In genomic region chr17:45227101-45227591, GRCh38 we compare ENCODE assay signal across 8 cellular contexts. TPM values are rescaled to one million over a fixed set of nuclear protein-coding genes. Genes with fewer than 3 reads are reported as not detected.
A peak's percentile ranks its signal among the peaks of the same experiment; 100 is the strongest.
DNase-seq lines count a peak whose midpoint lies in the region; ATAC-seq, FAIRE-seq and TF ChIP-seq lines count a peak whose summit lies in the region.

No MANE protein-coding gene starts in this region.

- H3K56ac ChIP-seq in H1 (replicated peaks; ENCODE audit: insufficient read length, low read depth, low read length) = no peak overlapping the region

- CTCF ChIA-PET in H1 (lab: Charles Lee; ENCODE audit: partially characterized antibody) = interaction anchor here (1.3 to 22.1 kb wide), 6 partner anchors 5 to 159 kb away, joined by 5 to 362 read pairs (median 249); partner anchors contain the start of gene FMNL1

- 0 out of 2 replicates have a peak overlapping the region, but pooled peaks have one; percentile 50 for H2BK12ac ChIP-seq in H1 (ENCODE audit: low read depth, low read length)

- no peaks in the 10 kb centered on the region for H3K79me1 ChIP-seq in H1 (ENCODE audit: low read depth, low read length)

- 71% methylated on average over 4 of the region's 5 CpGs; no CpG with 5 or more reads in 1 of the 2 experiments for WGBS in H1 (ENCODE audit: extremely low coverage in 1 of 2, insufficient coverage in 1 of 2, insufficient read length in 1 of 2, insufficient replicate concordance in 2 of 2, low coverage in 1 of 2, low lambda C conversion rate in 2 of 2, missing lambda C conversion rate in 1 of 2), 2 experiments

- H3K18ac ChIP-seq in H1 (ENCODE audit: extremely low read depth, low read length) = no peak overlapping the region

- H3K23ac ChIP-seq in H1 (ENCODE audit: insufficient read length) = no peak overlapping the region

- peaks cover 88% of the 10 kb centered on the region for H3K4me1 Mint-ChIP-seq in stimulated activated effector memory CD8-positive, alpha-beta T cell treated with anti-CD3 and anti-CD28 coated beads, Interleukin-12 subunit alpha, Interleukin-12 subunit beta, amount 100 ng/mL, for 72 hours

- DNase-seq in NOMO-1 treated with DMSO at 0.1 percent for 48 hours (lab: John Stamatoyannopoulos, UW; ENCODE audit: unreplicated experiment) = peak; percentile 55
- DNase-seq in H1 (ENCODE audit: low read depth in 1 of 2, low spot score in 2 of 2) = no peak
- DNase-seq in stimulated activated effector memory CD8-positive, alpha-beta T cell treated with anti-CD3 and anti-CD28 coated beads, Interleukin-12 subunit alpha, Interleukin-12 subunit beta, amount 100 ng/mL, for 72 hours (ENCODE audit: low spot score in 2 of 2) = peak in 1 of 2 donors; percentile 79
- DNase-seq in tibial artery = no peak
- no peak for DNase-seq in cerebellar cortex (ENCODE audit: low spot score)
- no peak for DNase-seq in superior temporal gyrus (ENCODE audit: extremely low spot score)

- no peak for TF ChIP-seq CTCF in H1 (IDR thresholded peaks at IDR 0.05; ENCODE audit: control extremely low read depth in 1 of 3, insufficient read depth in 1 of 3, low read depth in 1 of 3, low read length in 3 of 3)
- no peak for TF ChIP-seq CTCF in tibial artery (IDR thresholded peaks at IDR 0.05)

- no peak for FAIRE-seq in H1 (lab: Jason Lieb, UNC)

- no peak overlapping the region for H4K91ac ChIP-seq in H1 (replicated peaks; ENCODE audit: insufficient read length, low read length)

- peaks cover 1 to 20% (median 15%) of the 10 kb centered on the region in 4 experiments; a peak in 6 of 7 replicates for H3K27me3 ChIP-seq in H1 (replicated peaks in 1 of 4; ENCODE audit: control insufficient read depth in 3 of 4, extremely low read depth in 1 of 4, insufficient read depth in 3 of 4, low read length in 3 of 4)
- H3K27me3 ChIP-seq in tibial artery = peaks cover 0 to 46% of the 10 kb centered on the region in 2 donors

- no peak overlapping the region for H2BK20ac ChIP-seq in H1 (ENCODE audit: low read length)

- H3K14ac ChIP-seq in H1 (ENCODE audit: insufficient read length) = no peak overlapping the region

- TF ChIP-seq POLR2A in GM18526 (IDR thresholded peaks at IDR 0.05; ENCODE audit: extremely low read depth, insufficient read length) = peak; percentile 42
- TF ChIP-seq POLR2A in H1 (IDR thresholded peaks at IDR 0.05; ENCODE audit: control extremely low read depth in 1 of 2, low read depth in 2 of 2, low read length in 2 of 2) = no peak

- H2AFZ ChIP-seq in H1 (ENCODE audit: low read length) = no peak overlapping the region

- no peak overlapping the region for H3K27ac ChIP-seq in H1 (ENCODE audit: low read depth, low read length)
- H3K27ac ChIP-seq in tibial artery = no peak overlapping the region

- ATAC-seq in stimulated activated effector memory CD8-positive, alpha-beta T cell treated with anti-CD3 and anti-CD28 coated beads, Interleukin-12 subunit alpha, Interleukin-12 subunit beta, amount 100 ng/mL, for 72 hours = no peak
- ATAC-seq in HG03039 (IDR thresholded peaks at IDR 0.05; ENCODE audit: unreplicated experiment) = no peak

- peak overlapping the region; percentile 91 for H3K4me3 Mint-ChIP-seq in stimulated activated effector memory CD8-positive, alpha-beta T cell treated with anti-CD3 and anti-CD28 coated beads, Interleukin-12 subunit alpha, Interleukin-12 subunit beta, amount 100 ng/mL, for 72 hours

- no peak for TF ChIP-seq RAD21 in H1 (IDR thresholded peaks at IDR 0.05 in 1 of 2, conservative IDR thresholded peaks at IDR 0.05 in 1 of 2; ENCODE audit: low read depth in 2 of 2, low read length in 2 of 2)

- H2BK5ac ChIP-seq in H1 (ENCODE audit: low read depth, low read length) = no peak overlapping the region

- H3K4me1 ChIP-seq in H1 (replicated peaks in 1 of 4; ENCODE audit: control insufficient read depth in 3 of 4, insufficient read depth in 4 of 4, low read length in 3 of 4) (peaks cover 5 to 38% (median 23%) of the 10 kb centered on the region in 4 experiments), tibial artery (peaks cover 0 to 4% (median 2%) of the 10 kb centered on the region in 4 donors)

- no peaks in the 10 kb centered on the region for H4K20me1 ChIP-seq in H1 (replicated peaks in 1 of 2; ENCODE audit: control insufficient read depth in 1 of 2, insufficient read depth in 2 of 2, low read length in 2 of 2)

- H2BK120ac ChIP-seq in H1 (replicated peaks; ENCODE audit: low read depth, low read length) = no peak overlapping the region

- peak overlapping the region; percentile 89; the same call in 1 of the 2 replicates for H2AK5ac ChIP-seq in H1 (ENCODE audit: low read depth, low read length)

- H3K27ac Mint-ChIP-seq in stimulated activated effector memory CD8-positive, alpha-beta T cell treated with anti-CD3 and anti-CD28 coated beads, Interleukin-12 subunit alpha, Interleukin-12 subunit beta, amount 100 ng/mL, for 72 hours = peak overlapping the region; percentile 100

- peaks cover 3% of the 10 kb centered on the region; the same call in 1 of the 2 replicates for H3K23me2 ChIP-seq in H1 (ENCODE audit: low read depth, low read length)

- peak overlapping the region; percentile 58 for H3K4ac ChIP-seq in H1 (replicated peaks; ENCODE audit: insufficient read length, low read depth, low read length)

- H4K8ac ChIP-seq in H1 (ENCODE audit: extremely low read depth, insufficient read depth, low read length) = no peak overlapping the region

- H3K36me3 ChIP-seq in H1 (ENCODE audit: control insufficient read depth in 2 of 4, insufficient read depth in 4 of 4, low read length in 3 of 4) (no peaks in the 10 kb centered on the region), tibial artery (no peaks in the 10 kb centered on the region)

- H3K4me2 ChIP-seq in H1 (ENCODE audit: insufficient read depth in 1 of 2, low read depth in 2 of 2, low read length in 2 of 2) = no peak overlapping the region

- POLR2A ChIA-PET in H1 (lab: Charles Lee; ENCODE audit: partially characterized antibody) = interaction anchor here (0.9 to 2.0 kb wide), 3 partner anchors 9 to 79 kb away, joined by 3 to 17 read pairs (median 7); partner anchors contain the start of gene HEXIM1

- peaks cover 96% of the 10 kb centered on the region for H3K36me3 Mint-ChIP-seq in stimulated activated effector memory CD8-positive, alpha-beta T cell treated with anti-CD3 and anti-CD28 coated beads, Interleukin-12 subunit alpha, Interleukin-12 subunit beta, amount 100 ng/mL, for 72 hours

- intact Hi-C loops in tibial artery (cut with DNase I; ENCODE audit: low total_unique reads) = no loop called here

- no peak overlapping the region for H3K9ac ChIP-seq in H1 (replicated peaks in 1 of 4; ENCODE audit: extremely low read depth in 1 of 4, low read depth in 3 of 4, low read length in 3 of 4)

- no peaks in the 10 kb centered on the region for H3K9me3 Mint-ChIP-seq in stimulated activated effector memory CD8-positive, alpha-beta T cell treated with anti-CD3 and anti-CD28 coated beads, Interleukin-12 subunit alpha, Interleukin-12 subunit beta, amount 100 ng/mL, for 72 hours

- H3K4me3 ChIP-seq in H1 (ENCODE audit: extremely low read depth in 1 of 4, insufficient read depth in 2 of 4, low read depth in 3 of 4, low read length in 4 of 4) (no peak overlapping the region), tibial artery (no peak overlapping the region)

- H4K5ac ChIP-seq in H1 (ENCODE audit: insufficient read length, low read depth, low read length) = no peak overlapping the region

- TF ChIP-seq EP300 in H1 (IDR thresholded peaks at IDR 0.05; ENCODE audit: borderline replicate concordance in 1 of 2, low read depth in 2 of 2, low read length in 2 of 2) = no peak

- H2BK15ac ChIP-seq in H1 (ENCODE audit: low read length) = no peak overlapping the region

- H3K79me2 ChIP-seq in H1 (ENCODE audit: control insufficient read depth in 1 of 2, insufficient read depth in 2 of 2, low read length in 2 of 2) = no peaks in the 10 kb centered on the region

- H3K9me3 ChIP-seq in H1 (ENCODE audit: insufficient read depth in 2 of 2, low read depth in 1 of 2, low read length in 1 of 2) = no peaks in the 10 kb centered on the region
- no peaks in the 10 kb centered on the region for H3K9me3 ChIP-seq in tibial artery

TF ChIP-seq in H1, 55 proteins besides CTCF, POLR2A, EP300 and RAD21 (continues in another document):
- TF ChIP-seq ASH2L (IDR thresholded peaks at IDR 0.05; ENCODE audit: low read length) (no peak), USF2 (IDR thresholded peaks at IDR 0.05; ENCODE audit: low read length) (no peak)

RNA-seq across cellular contexts. Expression of gene FMNL1, which starts 5.5 kb away (rescaled TPM):
- total RNA-seq in H1 (2021; fragmentation: NEBNext Ultra II Directional; extraction: Animal tissue kit (Norgen Biotek cat#: 25700)) = 8.6 and 9.8 TPM in 2 replicates
- 2.5 and 5.3 TPM in 2 replicates for polyA plus RNA-seq in H1 (2011; rRNA removed)
- polyA plus RNA-seq in H1 (2011; cell fraction: cytosol; rRNA removed) = 3.5 TPM
- 17.2 TPM for polyA plus RNA-seq in H1 (2011; cell fraction: nucleus; rRNA removed)
- polyA plus RNA-seq in H1 (2012, experiment 1 of 2) = 6.9 to 11.7 TPM (median 8.4 TPM) in 4 replicates
- 7.1 TPM for polyA plus RNA-seq in H1 (2012, experiment 2 of 2)
- 6.8 TPM for polyA plus RNA-seq in H1 (2013, experiment 1 of 2)
- polyA plus RNA-seq in H1 (2013, experiment 2 of 2) = 7.0 TPM
- polyA minus RNA-seq in H1 (2011; rRNA and poly(A)+ RNA removed) = 1.9 and 2.8 TPM in 2 replicates
- polyA minus RNA-seq in H1 (2011; cell fraction: cytosol; rRNA and poly(A)+ RNA removed) = 3.7 TPM
- 6.9 TPM for polyA minus RNA-seq in H1 (2011; cell fraction: nucleus; rRNA and poly(A)+ RNA removed)

RNA-seq across cellular contexts. Expression of gene SPATA32, which starts 34.7 kb away (rescaled TPM):
- not detected in 2 replicates for total RNA-seq in H1 (2021; fragmentation: NEBNext Ultra II Directional; extraction: Animal tissue kit (Norgen Biotek cat#: 25700))
- polyA plus RNA-seq in H1 (2011; rRNA removed) = 0.11 and 0.24 TPM in 2 replicates
- 0.19 TPM for polyA plus RNA-seq in H1 (2011; cell fraction: cytosol; rRNA removed)
- polyA plus RNA-seq in H1 (2011; cell fraction: nucleus; rRNA removed) = 0.31 TPM
- polyA plus RNA-seq in H1 (2012, experiment 1 of 2) = 0.15 to 0.52 TPM (median 0.28 TPM) in 3 of 4 replicates, not detected in the other
- 0.13 TPM for polyA plus RNA-seq in H1 (2012, experiment 2 of 2)
- not detected for polyA plus RNA-seq in H1 (2013, experiment 1 of 2)
- 0.06 TPM for polyA plus RNA-seq in H1 (2013, experiment 2 of 2)
- polyA minus RNA-seq in H1 (2011; rRNA and poly(A)+ RNA removed) = 0.27 and 0.38 TPM in 2 replicates
- not detected for polyA minus RNA-seq in H1 (2011; cell fraction: cytosol; rRNA and poly(A)+ RNA removed)
- polyA minus RNA-seq in H1 (2011; cell fraction: nucleus; rRNA and poly(A)+ RNA removed) = not detected
